ENCODE assay signal across 8 cellular contexts in genomic region chr1:20964540-20965484, GRCh38.
DNase-seq lines count a peak whose midpoint lies in the region; ATAC-seq and TF ChIP-seq lines count a peak whose summit lies in the region.

No MANE protein-coding gene starts in this region.

- ATAC-seq in GM18520 (IDR thresholded peaks at IDR 0.05; ENCODE audit: unreplicated experiment) (peak; percentile 66), HG02610 (IDR thresholded peaks at IDR 0.05; ENCODE audit: unreplicated experiment) (peak; percentile 51), left lung (peak; percentile 54)

- H3K9me3 ChIP-seq in left lung (no peaks in the 10 kb centered on the region), esophagus muscularis mucosa (no peaks in the 10 kb centered on the region)

- peak overlapping the region in 1 of 2 donors; percentile 81 for H3K27ac ChIP-seq in left lung
- H3K27ac ChIP-seq in esophagus muscularis mucosa (replicated peaks in 1 of 4), result no peak overlapping the region

- TF ChIP-seq EP300 in esophagus muscularis mucosa (IDR thresholded peaks at IDR 0.05), result no peak

- no peak for TF ChIP-seq POLR2A in esophagus muscularis mucosa (IDR thresholded peaks at IDR 0.05; ENCODE audit: low read depth)

- TF ChIP-seq CTCF in left lung (IDR thresholded peaks at IDR 0.05) (no peak), esophagus muscularis mucosa (IDR thresholded peaks at IDR 0.05) (no peak)

- H3K27me3 ChIP-seq in left lung (no peaks in the 10 kb centered on the region), esophagus muscularis mucosa (no peaks in the 10 kb centered on the region)

- peaks cover 0 to 25% of the 10 kb centered on the region in 2 donors for H3K4me1 ChIP-seq in left lung
- peaks cover 0 to 5% (median 0%) of the 10 kb centered on the region in 4 donors for H3K4me1 ChIP-seq in esophagus muscularis mucosa

- WGBS in esophagus muscularis mucosa, result 76% methylated on average over 7 of the region's 7 CpGs

- H3K4me3 ChIP-seq in left lung, result no peak overlapping the region
- H3K4me3 ChIP-seq in esophagus muscularis mucosa, result no peak overlapping the region

- intact Hi-C loops in left lung (cut with DNase I) (no loop called here), esophagus muscularis mucosa (cut with DNase I) (no loop called here)

- H3K36me3 ChIP-seq in left lung, result peaks cover 0 to 23% of the 10 kb centered on the region in 2 donors
- peaks cover 0 to 23% (median 18%) of the 10 kb centered on the region in 4 donors for H3K36me3 ChIP-seq in esophagus muscularis mucosa

- peak; percentile 54 for DNase-seq in NCI-H2029 (lab: John Stamatoyannopoulos, UW)
- DNase-seq in left lung, result no peak
- no peak for DNase-seq in epidermal melanocyte (ENCODE audit: insufficient read length, low spot score)
- DNase-seq in NCI-H226, result no peak
- DNase-seq in OCI-M2 (lab: John Stamatoyannopoulos, UW; ENCODE audit: unreplicated experiment), result no peak
- no peak for DNase-seq in esophagus muscularis mucosa (ENCODE audit: extremely low spot score)
